Comparison of ENCODE assay signal across 13 cellular contexts in the genomic region with DNA sequence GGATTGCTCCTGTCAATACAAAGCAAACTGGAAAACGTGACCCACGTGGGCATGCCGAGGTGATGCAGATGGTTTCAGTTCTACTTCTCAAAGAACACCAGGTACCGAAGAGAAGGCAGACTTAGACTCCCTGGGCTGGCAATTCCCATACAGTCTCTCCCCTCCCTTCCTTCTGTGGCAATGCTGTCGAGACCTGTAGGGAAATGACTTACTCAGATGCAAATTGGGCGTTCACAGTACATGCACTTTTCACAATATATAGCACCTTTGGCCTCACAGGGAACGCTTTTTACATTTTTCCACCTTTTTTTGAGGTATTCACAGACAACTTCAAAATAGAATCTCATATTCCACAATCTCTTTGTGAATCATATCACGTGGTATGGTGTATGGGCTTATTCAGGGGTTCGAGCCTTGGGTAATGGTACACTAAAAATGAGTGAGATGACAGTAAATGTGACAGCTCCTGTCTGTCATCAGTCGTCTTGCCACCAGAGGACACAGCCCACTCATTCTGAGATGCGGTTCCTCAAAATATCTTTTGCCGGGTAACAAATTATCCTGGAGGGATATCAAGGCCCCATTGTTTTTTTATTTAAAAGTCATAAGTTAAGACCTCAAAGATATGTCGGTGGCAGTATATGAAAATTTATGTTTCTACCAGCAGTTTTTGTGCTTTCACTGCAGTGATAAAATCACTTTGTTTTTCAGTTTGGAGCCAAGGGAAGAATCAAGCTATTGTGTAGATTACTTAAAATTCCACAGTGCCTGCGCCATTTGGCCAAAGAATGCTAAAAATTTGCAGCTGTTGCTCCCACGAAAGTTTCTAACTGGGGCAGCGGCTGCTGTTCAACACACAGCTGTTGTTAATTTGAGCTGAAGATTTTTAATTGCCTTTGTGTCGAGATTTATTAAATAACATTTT.
A peak's percentile ranks its signal among the peaks of the same experiment; 100 is the strongest.
DNase-seq lines count a peak whose midpoint lies in the region; ATAC-seq and TF ChIP-seq lines count a peak whose summit lies in the region.
"Had no signal": no experiment of that assay in that cellular context is flagged by ENCODE, and none has a peak within 500 bp of the region (broad histone marks: within the 10 kb centered on the region; RNA-seq: fewer than 3 reads in every experiment).

No MANE protein-coding gene starts in this region.

- H3K9me3 ChIP-seq in SK-N-MC (ENCODE audit: low read depth, low read length) = no peaks in the 10 kb centered on the region
- H3K9me3 ChIP-seq: neutrophil had no signal

- H3K36me3 Mint-ChIP-seq in activated T-cell treated with anti-CD3 and anti-CD28 coated beads, Interleukin-2, amount 50 U/mL, for 72 hours (ENCODE audit: insufficient read depth in 2 of 2) = peaks cover 4 to 6% of the 10 kb centered on the region in 2 donors
- H3K36me3 Mint-ChIP-seq in effector memory CD8-positive, alpha-beta T cell (ENCODE audit: insufficient read depth) = peaks cover 3% of the 10 kb centered on the region

- H3K27ac Mint-ChIP-seq in activated T-cell treated with anti-CD3 and anti-CD28 coated beads, Interleukin-2, amount 50 U/mL, for 72 hours = no peak overlapping the region
- no peak overlapping the region for H3K27ac Mint-ChIP-seq in effector memory CD8-positive, alpha-beta T cell
- H3K27ac Mint-ChIP-seq: T-helper 1 cell treated with Interleukin-12 subunit alpha and Interleukin-12 subunit beta and Interleukin-4 antibody, amounts not matched to agents 30 μg/mL and 1 μg/mL, for 36 hours had no signal

- H3K27me3 Mint-ChIP-seq in activated T-cell treated with anti-CD3 and anti-CD28 coated beads, Interleukin-2, amount 50 U/mL, for 72 hours (ENCODE audit: low read depth) = no peaks in the 10 kb centered on the region
- peaks cover 0 to 8% of the 10 kb centered on the region in 2 donors for H3K27me3 Mint-ChIP-seq in effector memory CD8-positive, alpha-beta T cell

- no peak overlapping the region for H3K4me3 Mint-ChIP-seq in activated T-cell treated with anti-CD3 and anti-CD28 coated beads, Interleukin-2, amount 50 U/mL, for 72 hours
- no peak overlapping the region for H3K4me3 Mint-ChIP-seq in effector memory CD8-positive, alpha-beta T cell
- H3K4me3 Mint-ChIP-seq: T-helper 1 cell treated with Interleukin-12 subunit alpha and Interleukin-12 subunit beta and Interleukin-4 antibody, amounts not matched to agents 30 μg/mL and 1 μg/mL, for 36 hours had no signal

- peak overlapping the region; percentile 37 for H3K4me3 ChIP-seq in SK-N-MC
- H3K4me3 ChIP-seq in fibroblast of villous mesenchyme (ENCODE audit: low read depth, low read length) = no peak overlapping the region

- H3K27ac ChIP-seq in SK-N-MC = peak overlapping the region; percentile 90
- H3K27ac ChIP-seq: neutrophil had no signal

- ATAC-seq in GM18873 (IDR thresholded peaks at IDR 0.05; ENCODE audit: low FRiP score, unreplicated experiment) = no peak
- no peak for ATAC-seq in activated T-cell treated with anti-CD3 and anti-CD28 coated beads, Interleukin-2, amount 50 U/mL, for 72 hours (replicated peaks in 1 of 2)
- ATAC-seq in effector memory CD8-positive, alpha-beta T cell (replicated peaks) = no peak

- TF ChIP-seq CTCF in fibroblast of villous mesenchyme (IDR thresholded peaks at IDR 0.05; ENCODE audit: insufficient read depth, low read depth, low read length) = no peak
- no peak for TF ChIP-seq CTCF in GM20000 (IDR thresholded peaks at IDR 0.05; ENCODE audit: extremely low read depth, missing control alignments)

- H3K9ac ChIP-seq in SK-N-MC (ENCODE audit: insufficient read length) = peak overlapping the region; percentile 8

- no peaks in the 10 kb centered on the region for H3K36me3 ChIP-seq in SK-N-MC (ENCODE audit: insufficient read depth, low read length)
- H3K36me3 ChIP-seq: neutrophil had no signal

- H3K4me1 Mint-ChIP-seq in activated T-cell treated with anti-CD3 and anti-CD28 coated beads, Interleukin-2, amount 50 U/mL, for 72 hours (ENCODE audit: low read depth) = peaks cover 7% of the 10 kb centered on the region
- peaks cover 0 to 3% of the 10 kb centered on the region in 2 donors for H3K4me1 Mint-ChIP-seq in effector memory CD8-positive, alpha-beta T cell (ENCODE audit: low read depth in 2 of 2)

- peaks cover 3 to 6% of the 10 kb centered on the region in 2 donors for H3K9me3 Mint-ChIP-seq in activated T-cell treated with anti-CD3 and anti-CD28 coated beads, Interleukin-2, amount 50 U/mL, for 72 hours
- H3K9me3 Mint-ChIP-seq in effector memory CD8-positive, alpha-beta T cell = peaks cover 0 to 4% of the 10 kb centered on the region in 2 donors
- H3K9me3 Mint-ChIP-seq: T-helper 1 cell treated with Interleukin-12 subunit alpha and Interleukin-12 subunit beta and Interleukin-4 antibody, amounts not matched to agents 30 μg/mL and 1 μg/mL, for 36 hours had no signal

- DNase-seq in Ammon's horn (ENCODE audit: low spot score) = peak; percentile 81
- DNase-seq in SK-N-MC (ENCODE audit: low read depth, low spot score) = peak; percentile 48
- DNase-seq in fibroblast of villous mesenchyme (ENCODE audit: low read depth) = peak; percentile 88
- DNase-seq in non-pigmented ciliary epithelial cell (ENCODE audit: low read depth) = peak; percentile 63
- no peak for DNase-seq in activated T-cell treated with anti-CD3 and anti-CD28 coated beads, Interleukin-2, amount 50 U/mL, for 72 hours
- no peak for DNase-seq in GM20000 (ENCODE audit: low spot score)
- no peak for DNase-seq in effector memory CD8-positive, alpha-beta T cell
- DNase-seq: aorta, Calu3, MV-4-11 had no signal

Comparison
In these comparisons a context has a peak if more than half of its experiments do, and no peak if none do; other contexts are left out.
1. DNase-seq: peak in Ammon's horn (single experiment), SK-N-MC (single experiment), fibroblast of villous mesenchyme (single experiment) and non-pigmented ciliary epithelial cell (single experiment); none in activated T-cell treated with anti-CD3 and anti-CD28 coated beads, Interleukin-2, amount 50 U/mL, for 72 hours (0 of 2), GM20000 (single experiment) and effector memory CD8-positive, alpha-beta T cell (0 of 3).